In genomic region chr7:38839846-38840245, GRCh38 we compare ENCODE assay signal across 20 cellular contexts.
"Had no signal": no experiment of that assay in that cellular context is flagged by ENCODE, and none has a peak within 500 bp of the region (broad histone marks: within the 10 kb centered on the region; RNA-seq: fewer than 3 reads in every experiment).

No MANE protein-coding gene starts in this region.

- H3K9me3 Mint-ChIP-seq: natural killer cell; T-helper 1 cell treated with Interleukin-12 subunit alpha and Interleukin-12 subunit beta and Interleukin-4 antibody, amounts not matched to agents 30 μg/mL and 1 μg/mL, for 36 hours had no signal

- H3K27me3 ChIP-seq: adrenal gland, body of pancreas, esophagus muscularis mucosa, foreskin keratinocyte, upper lobe of left lung had no signal

- DNase-seq: activated CD4-positive, alpha-beta T cell treated with anti-CD3 and anti-CD28 coated beads for 48 hours; activated CD8-positive, alpha-beta memory T cell treated with anti-CD3 and anti-CD28 coated beads, Interleukin-2, amount 50 U/mL, for 48 hours; activated CD8-positive, alpha-beta T cell treated with anti-CD3 and anti-CD28 coated beads, Interleukin-2, amount 10 ng/mL, durations not matched to agents 7 days and 5 days; activated naive CD4-positive, alpha-beta T cell treated with anti-CD3 and anti-CD28 coated beads, Interleukin-2, amount 10 ng/mL, durations not matched to agents 7 days and 5 days; adrenal gland; cerebellar nuclear complex; foreskin keratinocyte; kidney; lower lobe of right lung; natural killer cell; psoas muscle; stimulated activated CD4-positive, alpha-beta T cell treated with anti-CD3 and anti-CD28 coated beads, Interleukin-2, amount 100 ng/mL, for 48 hours; stimulated activated naive CD8-positive, alpha-beta T cell treated with anti-CD3 and anti-CD28 coated beads, Interleukin-15, Interleukin-2, amounts not matched to agents 100 U/mL and 50 U/mL, for 24 hours; upper lobe of left lung had no signal

- H3K27ac Mint-ChIP-seq: activated CD8-positive, alpha-beta T cell treated with anti-CD3 and anti-CD28 coated beads, Interleukin-2, amount 10 ng/mL, durations not matched to agents 7 days and 5 days; activated naive CD4-positive, alpha-beta T cell treated with anti-CD3 and anti-CD28 coated beads, Interleukin-2, amount 10 ng/mL, durations not matched to agents 7 days and 5 days; activated T-helper 17 cell treated with anti-CD3 and anti-CD28 coated beads, Interleukin-2, amount 50 U/mL, for 72 hours; natural killer cell; T-helper 1 cell treated with Interleukin-12 subunit alpha and Interleukin-12 subunit beta and Interleukin-4 antibody, amounts not matched to agents 30 μg/mL and 1 μg/mL, for 36 hours; WTC11 had no signal

- H3K4me1 Mint-ChIP-seq: activated naive CD4-positive, alpha-beta T cell treated with anti-CD3 and anti-CD28 coated beads, Interleukin-2, amount 10 ng/mL, durations not matched to agents 7 days and 5 days had no signal

- H3K4me3 ChIP-seq: adrenal gland, body of pancreas, esophagus muscularis mucosa, lower lobe of right lung, psoas muscle, upper lobe of left lung had no signal

- H3K27me3 Mint-ChIP-seq: activated naive CD4-positive, alpha-beta T cell treated with anti-CD3 and anti-CD28 coated beads, Interleukin-2, amount 10 ng/mL, durations not matched to agents 7 days and 5 days; activated T-helper 17 cell treated with anti-CD3 and anti-CD28 coated beads, Interleukin-2, amount 50 U/mL, for 72 hours had no signal

- FAIRE-seq: endometrium, kidney had no signal

- H3K9me3 ChIP-seq: adrenal gland, body of pancreas, esophagus muscularis mucosa, lower lobe of right lung, psoas muscle, upper lobe of left lung had no signal

- H3K4me3 Mint-ChIP-seq: activated CD8-positive, alpha-beta T cell treated with anti-CD3 and anti-CD28 coated beads, Interleukin-2, amount 10 ng/mL, durations not matched to agents 7 days and 5 days; activated naive CD4-positive, alpha-beta T cell treated with anti-CD3 and anti-CD28 coated beads, Interleukin-2, amount 10 ng/mL, durations not matched to agents 7 days and 5 days; activated T-helper 17 cell treated with anti-CD3 and anti-CD28 coated beads, Interleukin-2, amount 50 U/mL, for 72 hours; natural killer cell; T-helper 1 cell treated with Interleukin-12 subunit alpha and Interleukin-12 subunit beta and Interleukin-4 antibody, amounts not matched to agents 30 μg/mL and 1 μg/mL, for 36 hours; WTC11 had no signal

- H3K36me3 Mint-ChIP-seq: activated naive CD4-positive, alpha-beta T cell treated with anti-CD3 and anti-CD28 coated beads, Interleukin-2, amount 10 ng/mL, durations not matched to agents 7 days and 5 days; natural killer cell had no signal

- H3K36me3 ChIP-seq: adrenal gland, esophagus muscularis mucosa, lower lobe of right lung, upper lobe of left lung had no signal

- ATAC-seq: activated CD8-positive, alpha-beta T cell treated with anti-CD3 and anti-CD28 coated beads, Interleukin-2, amount 10 ng/mL, durations not matched to agents 7 days and 5 days; activated T-helper 17 cell treated with anti-CD3 and anti-CD28 coated beads, Interleukin-2, amount 50 U/mL, for 72 hours; body of pancreas; foreskin keratinocyte; lower lobe of right lung; natural killer cell; psoas muscle; stimulated activated naive CD8-positive, alpha-beta T cell treated with anti-CD3 and anti-CD28 coated beads, Interleukin-15, Interleukin-2, amounts not matched to agents 100 U/mL and 50 U/mL, for 24 hours; WTC11 had no signal

- H3K4me1 ChIP-seq: adrenal gland, body of pancreas, foreskin keratinocyte, lower lobe of right lung had no signal

- H3K27ac ChIP-seq: adrenal gland, body of pancreas, esophagus muscularis mucosa, foreskin keratinocyte, lower lobe of right lung, psoas muscle, upper lobe of left lung had no signal
